Comparison of ENCODE assay signal across 13 cellular contexts in genomic region chr17:82118815-82119380, GRCh38. TPM values are rescaled to one million over a fixed set of nuclear protein-coding genes. Genes with fewer than 3 reads are reported as not detected.
DNase-seq lines count a peak whose midpoint lies in the region; ATAC-seq and TF ChIP-seq lines count a peak whose summit lies in the region.
"Had no signal": no experiment of that assay in that cellular context is flagged by ENCODE, and none has a peak within 500 bp of the region (broad histone marks: within the 10 kb centered on the region; RNA-seq: fewer than 3 reads in every experiment).

No MANE protein-coding gene starts in this region.

- no peak for DNase-seq in activated naive CD4-positive, alpha-beta T cell treated with anti-CD3 and anti-CD28 coated beads for 36 hours
- DNase-seq in dorsolateral prefrontal cortex (no peak), mesendoderm (peak; percentile 60), type B pancreatic cell (ENCODE audit: extremely low spot score, unreplicated experiment) (no peak), NCI-H1417 treated with DMSO at 0.1 percent for 48 hours (lab: John Stamatoyannopoulos, UW) (no peak)
- no peak for DNase-seq in stimulated activated CD4-positive, alpha-beta T cell treated with anti-CD3 and anti-CD28 coated beads, Interleukin-1b, Interleukin-23, amount 100 ng/mL, for 48 hours
- DNase-seq: activated CD4-positive, CD25-positive, alpha-beta regulatory T cell; activated naive CD4-positive, alpha-beta T cell treated with Interleukin-2 at 50 U/mL for 16 hours; NCI-H187; NCI-H510A treated with DMSO at 0.1 percent for 48 hours; PC-9 had no signal

- H3K36me3 Mint-ChIP-seq in activated naive CD4-positive, alpha-beta T cell treated with anti-CD3 and anti-CD28 coated beads, Interleukin-2, amount 50 U/mL, for 24 hours: no peaks in the 10 kb centered on the region
- H3K36me3 Mint-ChIP-seq in activated naive CD4-positive, alpha-beta T cell treated with anti-CD3 and anti-CD28 coated beads for 36 hours (ENCODE audit: low read depth): peaks cover 4% of the 10 kb centered on the region
- H3K36me3 Mint-ChIP-seq in type B pancreatic cell: peaks cover 8% of the 10 kb centered on the region

- no peak overlapping the region for H3K9ac ChIP-seq in mesendoderm (ENCODE audit: low read length)

- no peak for ATAC-seq in GM21447 (IDR thresholded peaks at IDR 0.05; ENCODE audit: unreplicated experiment)

- H3K18ac ChIP-seq in mesendoderm (ENCODE audit: low read length): no peak overlapping the region

- no peak overlapping the region for H2AK5ac ChIP-seq in mesendoderm (ENCODE audit: low read length)

- WGBS in mesendoderm (ENCODE audit: extremely low coverage, insufficient coverage, low lambda C conversion rate): no CpG with 5 or more reads among the region's 12 CpGs

- CTCF ChIA-PET in activated naive CD4-positive, alpha-beta T cell treated with anti-CD3 and anti-CD28 coated beads for 36 hours (lab: Charles Lee): no interaction called here

- no peaks in the 10 kb centered on the region for H3K79me1 ChIP-seq in mesendoderm (ENCODE audit: low read length)

- no peak overlapping the region for H3K4me2 ChIP-seq in mesendoderm (ENCODE audit: low read length)
- H3K4me2 ChIP-seq: PC-9 had no signal

- no peak for TF ChIP-seq CTCF in dorsolateral prefrontal cortex (IDR thresholded peaks at IDR 0.05 in 54 of 56, conservative IDR thresholded peaks at IDR 0.05 in 2 of 56; ENCODE audit: low read depth in 1 of 56, partially characterized antibody in 56 of 56)
- no peak for TF ChIP-seq CTCF in type B pancreatic cell (conservative IDR thresholded peaks at IDR 0.05)

- H3K27ac ChIP-seq in dorsolateral prefrontal cortex (peak overlapping the region in 32 of 59 donors; percentile 6 to 75 (median 52)), mesendoderm (ENCODE audit: low read depth, low read length) (peak overlapping the region; percentile 15)
- H3K27ac ChIP-seq: PC-9 had no signal

- H3K4me3 Mint-ChIP-seq in activated naive CD4-positive, alpha-beta T cell treated with anti-CD3 and anti-CD28 coated beads, Interleukin-2, amount 50 U/mL, for 24 hours: no peak overlapping the region
- H3K4me3 Mint-ChIP-seq in activated naive CD4-positive, alpha-beta T cell treated with anti-CD3 and anti-CD28 coated beads for 36 hours: no peak overlapping the region
- H3K4me3 Mint-ChIP-seq in type B pancreatic cell: peak overlapping the region; percentile 69

- intact Hi-C loops in activated naive CD4-positive, alpha-beta T cell treated with anti-CD3 and anti-CD28 coated beads for 36 hours (cut with micrococcal nuclease): no loop called here
- intact Hi-C loops in dorsolateral prefrontal cortex (cut with DNase I): no loop called here

- no peaks in the 10 kb centered on the region for H3K9me3 Mint-ChIP-seq in activated naive CD4-positive, alpha-beta T cell treated with anti-CD3 and anti-CD28 coated beads, Interleukin-2, amount 50 U/mL, for 24 hours
- no peaks in the 10 kb centered on the region for H3K9me3 Mint-ChIP-seq in activated naive CD4-positive, alpha-beta T cell treated with anti-CD3 and anti-CD28 coated beads for 36 hours
- H3K9me3 Mint-ChIP-seq in type B pancreatic cell: no peaks in the 10 kb centered on the region

- no peak overlapping the region for H3K23ac ChIP-seq in mesendoderm (ENCODE audit: low read length)

- H2BK5ac ChIP-seq in mesendoderm (ENCODE audit: low read length): no peak overlapping the region

- H3K56ac ChIP-seq in mesendoderm (ENCODE audit: low read length): no peak overlapping the region

- no peak overlapping the region for H2BK120ac ChIP-seq in mesendoderm (ENCODE audit: low read depth, low read length)

- no peaks in the 10 kb centered on the region for H3K36me3 ChIP-seq in mesendoderm (ENCODE audit: control insufficient read depth, insufficient read depth, low read length)

- no peaks in the 10 kb centered on the region for H3K79me2 ChIP-seq in mesendoderm (ENCODE audit: control insufficient read depth, insufficient read depth, low read length)

- peaks cover 46% of the 10 kb centered on the region for H3K4me1 Mint-ChIP-seq in activated naive CD4-positive, alpha-beta T cell treated with anti-CD3 and anti-CD28 coated beads, Interleukin-2, amount 50 U/mL, for 24 hours
- peaks cover 36% of the 10 kb centered on the region for H3K4me1 Mint-ChIP-seq in activated naive CD4-positive, alpha-beta T cell treated with anti-CD3 and anti-CD28 coated beads for 36 hours (ENCODE audit: low read depth)
- peaks cover 29% of the 10 kb centered on the region for H3K4me1 Mint-ChIP-seq in type B pancreatic cell (ENCODE audit: unreplicated experiment)

- H3K27ac Mint-ChIP-seq in activated naive CD4-positive, alpha-beta T cell treated with anti-CD3 and anti-CD28 coated beads, Interleukin-2, amount 50 U/mL, for 24 hours: peak overlapping the region; percentile 30
- no peak overlapping the region for H3K27ac Mint-ChIP-seq in activated naive CD4-positive, alpha-beta T cell treated with anti-CD3 and anti-CD28 coated beads for 36 hours
- H3K27ac Mint-ChIP-seq in type B pancreatic cell: peak overlapping the region; percentile 74

- no peak overlapping the region for H4K8ac ChIP-seq in mesendoderm (ENCODE audit: low read depth, low read length)

- H3K27me3 ChIP-seq in dorsolateral prefrontal cortex: no peaks in the 10 kb centered on the region
- H3K27me3 ChIP-seq in mesendoderm (ENCODE audit: insufficient read depth, low read length, poor library complexity): no peaks in the 10 kb centered on the region

- H3K27me3 Mint-ChIP-seq in activated naive CD4-positive, alpha-beta T cell treated with anti-CD3 and anti-CD28 coated beads, Interleukin-2, amount 50 U/mL, for 24 hours: no peaks in the 10 kb centered on the region
- H3K27me3 Mint-ChIP-seq in activated naive CD4-positive, alpha-beta T cell treated with anti-CD3 and anti-CD28 coated beads for 36 hours (ENCODE audit: low read depth): no peaks in the 10 kb centered on the region
- no peaks in the 10 kb centered on the region for H3K27me3 Mint-ChIP-seq in type B pancreatic cell

- H4K5ac ChIP-seq in mesendoderm (ENCODE audit: low read length): no peak overlapping the region

- H2BK15ac ChIP-seq in mesendoderm (replicated peaks; ENCODE audit: low read depth): no peak overlapping the region

- no peak overlapping the region for H3K4ac ChIP-seq in mesendoderm (ENCODE audit: low read depth, low read length)

- H3K4me1 ChIP-seq in mesendoderm (ENCODE audit: control insufficient read depth, low read depth, low read length): peaks cover 13% of the 10 kb centered on the region

- peak overlapping the region in 27 of 59 donors; percentile 7 to 47 (median 25) for H3K4me3 ChIP-seq in dorsolateral prefrontal cortex
- no peak overlapping the region for H3K4me3 ChIP-seq in mesendoderm (ENCODE audit: low read length)
- H3K4me3 ChIP-seq: PC-9 had no signal

RNA-seq across cellular contexts. Expression of gene FASN, which starts 20.9 kb away (rescaled TPM):
- 100 to 1,000 TPM; 183 to 195 TPM for total RNA-seq in activated naive CD4-positive, alpha-beta T cell treated with anti-CD3 and anti-CD28 coated beads for 36 hours
- 100 to 1,000 TPM; 137 to 275 (median 201) TPM for total RNA-seq in dorsolateral prefrontal cortex
- polyA plus RNA-seq in mesendoderm (2013, experiment 1 of 2): 182 TPM
- 181 TPM for polyA plus RNA-seq in mesendoderm (2013, experiment 2 of 2)
- total RNA-seq in type B pancreatic cell (ENCODE audit: low replicate concordance): 228 and 326 TPM in 2 replicates

RNA-seq across cellular contexts. Expression of gene DUS1L, which starts 53.3 kb away (rescaled TPM):
- total RNA-seq in activated naive CD4-positive, alpha-beta T cell treated with anti-CD3 and anti-CD28 coated beads for 36 hours: 100 to 1,000 TPM; 132 to 133 TPM
- 10 to 100 TPM; 45.3 to 89.4 (median 63.0) TPM for total RNA-seq in dorsolateral prefrontal cortex
- 35.4 TPM for polyA plus RNA-seq in mesendoderm (2013, experiment 1 of 2)
- 32.5 TPM for polyA plus RNA-seq in mesendoderm (2013, experiment 2 of 2)
- 97.0 and 97.1 TPM in 2 replicates for total RNA-seq in type B pancreatic cell (ENCODE audit: low replicate concordance)
